12 cellular contexts compared by ENCODE assay signal in genomic region chr17:59558953-59559352, GRCh38. TPM values are rescaled to one million over a fixed set of nuclear protein-coding genes. Genes with fewer than 3 reads are reported as not detected.
DNase-seq lines count a peak whose midpoint lies in the region; ATAC-seq, FAIRE-seq and TF ChIP-seq lines count a peak whose summit lies in the region.
"Had no signal": no experiment of that assay in that cellular context is flagged by ENCODE, and none has a peak within 500 bp of the region (broad histone marks: within the 10 kb centered on the region; RNA-seq: fewer than 3 reads in every experiment).

No MANE protein-coding gene starts in this region.

- intact Hi-C loops in dorsolateral prefrontal cortex (cut with DNase I) = loop anchor here in 1 of 2 donors (10.0 kb wide), 1 partner anchor 244 kb away; no protein-coding TSS in a partner anchor

- no peaks in the 10 kb centered on the region for H3K4me1 Mint-ChIP-seq in progenitor cell of endocrine pancreas (ENCODE audit: low read depth)
- H3K4me1 Mint-ChIP-seq in naive thymus-derived CD8-positive, alpha-beta T cell = peaks cover 0 to 2% (median 0%) of the 10 kb centered on the region in 4 donors

- H3K27me3 ChIP-seq in dorsolateral prefrontal cortex = no peaks in the 10 kb centered on the region

- DNase-seq in NAMALWA (ENCODE audit: low spot score) (peak; percentile 49), dorsolateral prefrontal cortex (no peak), progenitor cell of endocrine pancreas (ENCODE audit: low spot score, unreplicated experiment) (no peak), GOT3 (lab: John Stamatoyannopoulos, UW) (no peak)
- no peak for DNase-seq in naive thymus-derived CD8-positive, alpha-beta T cell
- DNase-seq: activated CD8-positive, alpha-beta memory T cell treated with anti-CD3 and anti-CD28 coated beads, Interleukin-2, amount 50 U/mL, for 48 hours; NCI-H187 had no signal

- H3K27ac Mint-ChIP-seq in progenitor cell of endocrine pancreas = no peak overlapping the region
- H3K27ac Mint-ChIP-seq in naive thymus-derived CD8-positive, alpha-beta T cell = peak overlapping the region in 1 of 10 donors; percentile 4

- no peaks in the 10 kb centered on the region for H3K27me3 Mint-ChIP-seq in progenitor cell of endocrine pancreas
- peaks cover 0 to 3% (median 1%) of the 10 kb centered on the region in 5 donors for H3K27me3 Mint-ChIP-seq in naive thymus-derived CD8-positive, alpha-beta T cell

- H3K9me3 Mint-ChIP-seq in progenitor cell of endocrine pancreas (ENCODE audit: low read depth) = no peaks in the 10 kb centered on the region
- no peaks in the 10 kb centered on the region for H3K9me3 Mint-ChIP-seq in naive thymus-derived CD8-positive, alpha-beta T cell

- H3K4me3 ChIP-seq in dorsolateral prefrontal cortex = no peak overlapping the region
- H3K4me3 ChIP-seq: GM12878 had no signal

- no peak for ATAC-seq in HG03354 (IDR thresholded peaks at IDR 0.05; ENCODE audit: poor library complexity, severe bottlenecking, unreplicated experiment)
- ATAC-seq in naive thymus-derived CD8-positive, alpha-beta T cell = no peak
- ATAC-seq: GM12878 had no signal

- H3K27ac ChIP-seq in dorsolateral prefrontal cortex = no peak overlapping the region

- POLR2A ChIA-PET in naive thymus-derived CD8-positive, alpha-beta T cell (lab: Charles Lee) = no interaction called here

- H3K36me3 Mint-ChIP-seq in progenitor cell of endocrine pancreas (ENCODE audit: insufficient read depth) = no peaks in the 10 kb centered on the region
- H3K36me3 Mint-ChIP-seq in naive thymus-derived CD8-positive, alpha-beta T cell = no peaks in the 10 kb centered on the region

- FAIRE-seq in G401.6 (lab: Jason Lieb, UNC) = peak; percentile 86
- FAIRE-seq: colon, GM12878, keratinocyte had no signal

- H3K4me3 Mint-ChIP-seq in progenitor cell of endocrine pancreas (ENCODE audit: low read depth) = no peak overlapping the region
- no peak overlapping the region for H3K4me3 Mint-ChIP-seq in naive thymus-derived CD8-positive, alpha-beta T cell

- TF ChIP-seq CTCF in dorsolateral prefrontal cortex (IDR thresholded peaks at IDR 0.05 in 54 of 56, conservative IDR thresholded peaks at IDR 0.05 in 2 of 56; ENCODE audit: low read depth in 1 of 56, partially characterized antibody in 56 of 56) (peak in 51 of 56 donors; percentile 19 to 60 (median 45)), progenitor cell of endocrine pancreas (IDR thresholded peaks at IDR 0.05; ENCODE audit: unreplicated experiment) (peak; percentile 38)

RNA-seq across cellular contexts. Expression of gene DHX40, which starts 6.5 kb away (rescaled TPM):
- total RNA-seq in dorsolateral prefrontal cortex (10 to 100 TPM; 19.1 to 37.5 (median 26.3) TPM), progenitor cell of endocrine pancreas (67.9 and 69.7 TPM in 2 replicates)
- total RNA-seq in naive thymus-derived CD8-positive, alpha-beta T cell = 10 to 100 TPM; 33.8 to 34.8 TPM
- polyA plus RNA-seq in naive thymus-derived CD8-positive, alpha-beta T cell = 10 to 100 TPM; 23.6 to 25.9 (median 24.0) TPM
